In the genomic region with DNA sequence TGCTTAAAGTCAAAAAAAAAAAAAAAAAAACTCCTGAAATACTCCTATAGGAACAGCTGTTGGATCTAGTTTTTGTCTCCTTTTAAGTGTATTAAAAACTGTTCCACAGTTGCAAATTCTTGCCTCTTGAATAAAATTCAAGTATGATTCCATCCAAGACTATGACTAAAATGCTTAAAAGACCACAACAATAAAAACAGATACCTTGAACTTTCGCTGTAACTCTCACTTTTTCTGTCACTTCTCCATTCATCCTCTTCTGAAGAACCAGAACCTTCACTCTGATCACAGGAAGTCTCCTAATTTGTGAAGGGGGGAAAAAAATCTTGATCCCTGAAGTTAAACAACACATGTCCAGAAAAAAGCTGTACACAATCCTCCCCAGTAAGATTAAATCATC, we compare ENCODE assay signal across 19 cellular contexts. TPM values are rescaled to one million over a fixed set of nuclear protein-coding genes. Genes with fewer than 3 reads are reported as not detected.
DNase-seq lines count a peak whose midpoint lies in the region; ATAC-seq and TF ChIP-seq lines count a peak whose summit lies in the region.
"Had no signal": no experiment of that assay in that cellular context is flagged by ENCODE, and none has a peak within 500 bp of the region (broad histone marks: within the 10 kb centered on the region; RNA-seq: fewer than 3 reads in every experiment).

No MANE protein-coding gene starts in this region.

- no peak overlapping the region for H3K4me3 Mint-ChIP-seq in activated T-cell treated with anti-CD3 and anti-CD28 coated beads, Interleukin-2, amount 50 U/mL, for 24 hours
- H3K4me3 Mint-ChIP-seq in activated naive CD8-positive, alpha-beta T cell treated with anti-CD3 and anti-CD28 coated beads for 36 hours = no peak overlapping the region
- no peak overlapping the region for H3K4me3 Mint-ChIP-seq in naive thymus-derived CD4-positive, alpha-beta T cell

- H3K9ac ChIP-seq in GM23248 = no peak overlapping the region

- H4K20me1 ChIP-seq in GM23248 (ENCODE audit: insufficient read depth) = no peaks in the 10 kb centered on the region

- POLR2A ChIA-PET in naive thymus-derived CD4-positive, alpha-beta T cell (lab: Charles Lee) = no interaction called here

- CTCF ChIA-PET in naive thymus-derived CD4-positive, alpha-beta T cell (lab: Charles Lee) = no interaction called here

- no peak overlapping the region for H3K4me3 ChIP-seq in GM23248
- no peak overlapping the region for H3K4me3 ChIP-seq in naive thymus-derived CD4-positive, alpha-beta T cell (ENCODE audit: low read length)
- no peak overlapping the region for H3K4me3 ChIP-seq in BE2C (ENCODE audit: low read depth, low read length)

- H3K4me2 ChIP-seq in GM23248 (ENCODE audit: unreplicated experiment) = no peak overlapping the region

- H3F3A ChIP-seq in GM23248 (ENCODE audit: insufficient read depth) = no peaks in the 10 kb centered on the region; the same call in 1 of the 2 replicates

- DNase-seq in activated T-cell treated with anti-CD3 and anti-CD28 coated beads, Interleukin-2, amount 50 U/mL, for 24 hours = no peak
- no peak for DNase-seq in activated T-cell treated with anti-CD3 and anti-CD28 coated beads, Interleukin-2, amount 50 U/mL, for 1 hour
- DNase-seq in GM23248 (peak; percentile 3), BE2C (no peak), SKM-1 treated with dmso at 0.1 percent for 144 hours (lab: John Stamatoyannopoulos, UW; ENCODE audit: unreplicated experiment) (no peak)
- no peak for DNase-seq in activated naive CD8-positive, alpha-beta T cell treated with anti-CD3 and anti-CD28 coated beads for 36 hours
- DNase-seq in naive thymus-derived CD4-positive, alpha-beta T cell = no peak
- DNase-seq: AML-193; CD4-positive, CD25-positive, alpha-beta regulatory T cell; DMS79 treated with DMSO at 0.1 percent for 48 hours; GF-D8; KBM-7; NCI-H1092; NCI-H1694; NCI-H2107; NCI-H226; NCI-H69; PC-3 had no signal

- no peak for TF ChIP-seq CTCF in BE2C (IDR thresholded peaks at IDR 0.05; ENCODE audit: low read depth, low read length)

- H3K79me2 ChIP-seq in GM23248 (ENCODE audit: insufficient read depth) = peaks cover 29% of the 10 kb centered on the region

- no peaks in the 10 kb centered on the region for H3K4me1 ChIP-seq in GM23248 (ENCODE audit: insufficient read depth)
- no peaks in the 10 kb centered on the region for H3K4me1 ChIP-seq in naive thymus-derived CD4-positive, alpha-beta T cell (ENCODE audit: control insufficient read depth in 2 of 2, insufficient read depth in 2 of 2, low read length in 2 of 2)
- H3K4me1 ChIP-seq in BE2C = no peaks in the 10 kb centered on the region

- no peak overlapping the region for H2AFZ ChIP-seq in GM23248

- no peak overlapping the region for H3K27ac ChIP-seq in GM23248
- no peak overlapping the region for H3K27ac ChIP-seq in naive thymus-derived CD4-positive, alpha-beta T cell (ENCODE audit: low read depth, low read length)

- intact Hi-C loops in naive thymus-derived CD4-positive, alpha-beta T cell (cut with micrococcal nuclease) = loop anchor here in 1 of 2 donors (5.0 kb wide), 1 partner anchor 34 kb away; no protein-coding TSS in a partner anchor

- ATAC-seq in naive thymus-derived CD4-positive, alpha-beta T cell = no peak
- no peak for ATAC-seq in GM18498 (IDR thresholded peaks at IDR 0.05; ENCODE audit: unreplicated experiment)
- ATAC-seq: PC-3 had no signal

- peak overlapping the region; percentile 72 for H3K27ac Mint-ChIP-seq in activated T-cell treated with anti-CD3 and anti-CD28 coated beads, Interleukin-2, amount 50 U/mL, for 24 hours
- peak overlapping the region; percentile 18 for H3K27ac Mint-ChIP-seq in activated naive CD8-positive, alpha-beta T cell treated with anti-CD3 and anti-CD28 coated beads for 36 hours
- H3K27ac Mint-ChIP-seq in naive thymus-derived CD4-positive, alpha-beta T cell = peak overlapping the region in 6 of 9 donors; percentile 4 to 57 (median 34)

- in situ Hi-C loops in GM23248 (cut with MboI) = no loop called here

- H3K9me3 ChIP-seq in GM23248 (ENCODE audit: low read depth) (no peaks in the 10 kb centered on the region), BE2C (no peaks in the 10 kb centered on the region)
- H3K9me3 ChIP-seq in naive thymus-derived CD4-positive, alpha-beta T cell (ENCODE audit: control insufficient read depth in 2 of 3, low read length in 3 of 3) = no peaks in the 10 kb centered on the region

- no peaks in the 10 kb centered on the region for H3K9me2 ChIP-seq in GM23248 (ENCODE audit: insufficient read depth)

- H3K36me3 Mint-ChIP-seq in activated T-cell treated with anti-CD3 and anti-CD28 coated beads, Interleukin-2, amount 50 U/mL, for 24 hours (ENCODE audit: low read depth) = peaks cover 88% of the 10 kb centered on the region
- peaks cover 25% of the 10 kb centered on the region for H3K36me3 Mint-ChIP-seq in activated naive CD8-positive, alpha-beta T cell treated with anti-CD3 and anti-CD28 coated beads for 36 hours
- peaks cover 15 to 67% (median 31%) of the 10 kb centered on the region in 5 donors for H3K36me3 Mint-ChIP-seq in naive thymus-derived CD4-positive, alpha-beta T cell

- peaks cover 39% of the 10 kb centered on the region for H3K4me1 Mint-ChIP-seq in activated T-cell treated with anti-CD3 and anti-CD28 coated beads, Interleukin-2, amount 50 U/mL, for 24 hours (ENCODE audit: low read depth)
- peaks cover 22% of the 10 kb centered on the region for H3K4me1 Mint-ChIP-seq in activated naive CD8-positive, alpha-beta T cell treated with anti-CD3 and anti-CD28 coated beads for 36 hours
- H3K4me1 Mint-ChIP-seq in naive thymus-derived CD4-positive, alpha-beta T cell = peaks cover 11 to 46% (median 34%) of the 10 kb centered on the region in 7 donors

- WGBS in GM23248 (ENCODE audit: low coverage in 1 of 2, low lambda C conversion rate in 2 of 2, missing lambda C conversion rate in 2 of 2), 2 experiments = 100% methylated on average over 1 of the region's 1 CpG

- H3K36me3 ChIP-seq in GM23248 (ENCODE audit: low read depth) (peaks cover 32% of the 10 kb centered on the region), BE2C (peaks cover 44% of the 10 kb centered on the region)
- peaks cover 14 to 59% (median 20%) of the 10 kb centered on the region in 3 experiments for H3K36me3 ChIP-seq in naive thymus-derived CD4-positive, alpha-beta T cell (ENCODE audit: control insufficient read depth in 2 of 3, insufficient read depth in 3 of 3, low read length in 3 of 3)

- H3K27me3 ChIP-seq in GM23248 (replicated peaks; ENCODE audit: insufficient read depth) = no peaks in the 10 kb centered on the region
- no peaks in the 10 kb centered on the region for H3K27me3 ChIP-seq in naive thymus-derived CD4-positive, alpha-beta T cell (ENCODE audit: control insufficient read depth in 2 of 2, insufficient read depth in 2 of 2, low read length in 2 of 2)
- no peaks in the 10 kb centered on the region for H3K27me3 ChIP-seq in BE2C

- H3K27me3 Mint-ChIP-seq in activated T-cell treated with anti-CD3 and anti-CD28 coated beads, Interleukin-2, amount 50 U/mL, for 24 hours = no peaks in the 10 kb centered on the region
- H3K27me3 Mint-ChIP-seq in activated naive CD8-positive, alpha-beta T cell treated with anti-CD3 and anti-CD28 coated beads for 36 hours = no peaks in the 10 kb centered on the region
- H3K27me3 Mint-ChIP-seq in naive thymus-derived CD4-positive, alpha-beta T cell = no peaks in the 10 kb centered on the region
- H3K27me3 Mint-ChIP-seq: CD4-positive, CD25-positive, alpha-beta regulatory T cell had no signal

- no peaks in the 10 kb centered on the region for H3K9me3 Mint-ChIP-seq in activated T-cell treated with anti-CD3 and anti-CD28 coated beads, Interleukin-2, amount 50 U/mL, for 24 hours
- no peaks in the 10 kb centered on the region for H3K9me3 Mint-ChIP-seq in activated naive CD8-positive, alpha-beta T cell treated with anti-CD3 and anti-CD28 coated beads for 36 hours
- H3K9me3 Mint-ChIP-seq in naive thymus-derived CD4-positive, alpha-beta T cell = no peaks in the 10 kb centered on the region
- H3K9me3 Mint-ChIP-seq: CD4-positive, CD25-positive, alpha-beta regulatory T cell had no signal

RNA-seq across cellular contexts. Expression of gene PSMG1, which starts 55.0 kb away (rescaled TPM):
- total RNA-seq in GM23248 (2014; rRNA removed; shearing (Covaris generic)) = 40.7 and 64.7 TPM in 2 replicates
- 88.0 and 99.2 TPM in 2 replicates for polyA plus RNA-seq in GM23248 (2016; fragmentation: Nextera tagmentation; extraction: Ambion mirVana)
- 100 to 1,000 TPM; 135 to 143 TPM for total RNA-seq in activated naive CD8-positive, alpha-beta T cell treated with anti-CD3 and anti-CD28 coated beads for 36 hours
- 10 to 100 TPM in 4 of 5 experiments, 1 to 10 TPM in 1; 9.8 to 62.5 (median 16.9) TPM for total RNA-seq in naive thymus-derived CD4-positive, alpha-beta T cell
- 10 to 100 TPM; 46.2 to 48.2 TPM for polyA plus RNA-seq in naive thymus-derived CD4-positive, alpha-beta T cell
- polyA plus RNA-seq in BE2C (2012; ENCODE audit: insufficient read depth, insufficient read length, low read depth) = 49.4 TPM

Comparison
In these comparisons a context has a peak if more than half of its experiments do, and no peak if none do; other contexts are left out.
1. H3K27ac Mint-ChIP-seq: peak in every context shown above with its lines; median percentile 72 in activated T-cell treated with anti-CD3 and anti-CD28 coated beads, Interleukin-2, amount 50 U/mL, for 24 hours; 34 in naive thymus-derived CD4-positive, alpha-beta T cell; 18 in activated naive CD8-positive, alpha-beta T cell treated with anti-CD3 and anti-CD28 coated beads for 36 hours.